Comparison of ENCODE assay signal across 8 cellular contexts in genomic region chrX:13051529-13052172, GRCh38. TPM values are rescaled to one million over a fixed set of nuclear protein-coding genes. Genes with fewer than 3 reads are reported as not detected.
DNase-seq lines count a peak whose midpoint lies in the region; ATAC-seq lines count a peak whose summit lies in the region.
"Had no signal": no experiment of that assay in that cellular context is flagged by ENCODE, and none has a peak within 500 bp of the region (broad histone marks: within the 10 kb centered on the region; RNA-seq: fewer than 3 reads in every experiment).

No MANE protein-coding gene starts in this region.

- intact Hi-C loops in activated CD4-positive, alpha-beta T cell treated with anti-CD3 and anti-CD28 coated beads, Interleukin-2, amount 10 ng/mL, durations not matched to agents 24 days and 14 days (cut with micrococcal nuclease): loop anchor here (1.0 to 2.0 kb wide), 5 partner anchors 25 to 67 kb away; no protein-coding TSS in a partner anchor

- ATAC-seq in GM18867 (IDR thresholded peaks at IDR 0.05; ENCODE audit: unreplicated experiment): peak; percentile 76
- peak; percentile 78 for ATAC-seq in HG02678 (IDR thresholded peaks at IDR 0.05; ENCODE audit: unreplicated experiment)
- peak; percentile 93 to 95 for ATAC-seq in naive B cell (ENCODE audit: low read depth in 2 of 2)

- H3K9me2 ChIP-seq in GM23248 (ENCODE audit: insufficient read depth): no peaks in the 10 kb centered on the region

- H2AFZ ChIP-seq in GM23248: no peak overlapping the region

- no peak overlapping the region for H3K27ac ChIP-seq in GM23248

- H3K79me2 ChIP-seq in GM23248 (ENCODE audit: insufficient read depth): no peaks in the 10 kb centered on the region

- H3F3A ChIP-seq in GM23248 (ENCODE audit: insufficient read depth): no peaks in the 10 kb centered on the region

- no peaks in the 10 kb centered on the region for H3K36me3 ChIP-seq in GM23248 (ENCODE audit: low read depth)

- H3K27me3 Mint-ChIP-seq in activated CD4-positive, alpha-beta T cell treated with anti-CD3 and anti-CD28 coated beads, Interleukin-2, amount 10 ng/mL, durations not matched to agents 24 days and 14 days: no peaks in the 10 kb centered on the region
- no peaks in the 10 kb centered on the region for H3K27me3 Mint-ChIP-seq in naive B cell

- 0 out of 2 replicates have a peak, but pooled peaks cover 4% of the 10 kb centered on the region for H3K4me1 ChIP-seq in GM23248 (ENCODE audit: insufficient read depth)

- no peak overlapping the region for H3K4me2 ChIP-seq in GM23248 (ENCODE audit: unreplicated experiment)

- no peaks in the 10 kb centered on the region for H3K27me3 ChIP-seq in GM23248 (replicated peaks; ENCODE audit: insufficient read depth)

- 54 to 71% methylated on average over 4 of the region's 4 CpGs for WGBS in GM23248 (ENCODE audit: low coverage in 1 of 2, low lambda C conversion rate in 2 of 2, missing lambda C conversion rate in 2 of 2), 2 experiments

- no peak overlapping the region for H3K4me3 ChIP-seq in GM23248

- peaks cover 6% of the 10 kb centered on the region for H3K36me3 Mint-ChIP-seq in activated CD4-positive, alpha-beta T cell treated with anti-CD3 and anti-CD28 coated beads, Interleukin-2, amount 10 ng/mL, durations not matched to agents 24 days and 14 days (ENCODE audit: low read depth)
- H3K36me3 Mint-ChIP-seq in naive B cell: peaks cover 0 to 7% of the 10 kb centered on the region in 2 donors

- in situ Hi-C loops in GM23248 (cut with MboI): no loop called here

- H3K9me3 ChIP-seq in GM23248 (ENCODE audit: low read depth): no peaks in the 10 kb centered on the region

- peak overlapping the region; percentile 87 for H3K27ac Mint-ChIP-seq in activated CD4-positive, alpha-beta T cell treated with anti-CD3 and anti-CD28 coated beads, Interleukin-2, amount 10 ng/mL, durations not matched to agents 24 days and 14 days
- peak overlapping the region; percentile 69 to 94 (median 92) for H3K27ac Mint-ChIP-seq in naive B cell

- no peaks in the 10 kb centered on the region for H3K9me3 Mint-ChIP-seq in activated CD4-positive, alpha-beta T cell treated with anti-CD3 and anti-CD28 coated beads, Interleukin-2, amount 10 ng/mL, durations not matched to agents 24 days and 14 days
- peaks cover 0 to 13% (median 4%) of the 10 kb centered on the region in 7 donors for H3K9me3 Mint-ChIP-seq in naive B cell

- H3K9ac ChIP-seq in GM23248: no peak overlapping the region

- no peaks in the 10 kb centered on the region for H4K20me1 ChIP-seq in GM23248 (ENCODE audit: insufficient read depth)

- peaks cover 45% of the 10 kb centered on the region for H3K4me1 Mint-ChIP-seq in activated CD4-positive, alpha-beta T cell treated with anti-CD3 and anti-CD28 coated beads, Interleukin-2, amount 10 ng/mL, durations not matched to agents 24 days and 14 days
- peaks cover 10 to 38% (median 25%) of the 10 kb centered on the region in 3 donors for H3K4me1 Mint-ChIP-seq in naive B cell

- DNase-seq in activated CD4-positive, alpha-beta T cell treated with anti-CD3 and anti-CD28 coated beads, Interleukin-2, amount 10 ng/mL, durations not matched to agents 24 days and 14 days: peak; percentile 75
- peak; percentile 53 for DNase-seq in naive B cell
- DNase-seq in GM23248: no peak
- DNase-seq in NCI-H510A (lab: John Stamatoyannopoulos, UW): no peak
- no peak for DNase-seq in AML-193 (lab: John Stamatoyannopoulos, UW)

- H3K4me3 Mint-ChIP-seq in activated CD4-positive, alpha-beta T cell treated with anti-CD3 and anti-CD28 coated beads, Interleukin-2, amount 10 ng/mL, durations not matched to agents 24 days and 14 days: peak overlapping the region; percentile 39
- H3K4me3 Mint-ChIP-seq in naive B cell: peak overlapping the region in 4 of 8 donors; percentile 1 to 45 (median 18)

RNA-seq across cellular contexts. Expression of gene FAM9C, which starts 7.2 kb away (rescaled TPM):
- not detected in 2 replicates for total RNA-seq in activated CD4-positive, alpha-beta T cell treated with anti-CD3 and anti-CD28 coated beads, Interleukin-2, amount 10 ng/mL, durations not matched to agents 24 days and 14 days
- polyA plus RNA-seq in naive B cell (ENCODE audit: low read depth in 6 of 6): not detected
- total RNA-seq in GM23248 (2014; rRNA removed; shearing (Covaris generic)): not detected in 2 replicates
- polyA plus RNA-seq in GM23248 (2016; fragmentation: Nextera tagmentation; extraction: Ambion mirVana): not detected in 2 replicates
- total RNA-seq: HT1080 had no signal

Comparison
In these comparisons a context has a peak if more than half of its experiments do, and no peak if none do; other contexts are left out.
1. DNase-seq: peak in activated CD4-positive, alpha-beta T cell treated with anti-CD3 and anti-CD28 coated beads, Interleukin-2, amount 10 ng/mL, durations not matched to agents 24 days and 14 days (single experiment) and naive B cell (single experiment); none in GM23248 (single experiment), NCI-H510A (single experiment) and AML-193 (0 of 2).
2. Peak in every context shown above with its lines, with median percentiles within 50 percentile points of each other: ATAC-seq.